7 cellular contexts compared by ENCODE assay signal in the genomic region with DNA sequence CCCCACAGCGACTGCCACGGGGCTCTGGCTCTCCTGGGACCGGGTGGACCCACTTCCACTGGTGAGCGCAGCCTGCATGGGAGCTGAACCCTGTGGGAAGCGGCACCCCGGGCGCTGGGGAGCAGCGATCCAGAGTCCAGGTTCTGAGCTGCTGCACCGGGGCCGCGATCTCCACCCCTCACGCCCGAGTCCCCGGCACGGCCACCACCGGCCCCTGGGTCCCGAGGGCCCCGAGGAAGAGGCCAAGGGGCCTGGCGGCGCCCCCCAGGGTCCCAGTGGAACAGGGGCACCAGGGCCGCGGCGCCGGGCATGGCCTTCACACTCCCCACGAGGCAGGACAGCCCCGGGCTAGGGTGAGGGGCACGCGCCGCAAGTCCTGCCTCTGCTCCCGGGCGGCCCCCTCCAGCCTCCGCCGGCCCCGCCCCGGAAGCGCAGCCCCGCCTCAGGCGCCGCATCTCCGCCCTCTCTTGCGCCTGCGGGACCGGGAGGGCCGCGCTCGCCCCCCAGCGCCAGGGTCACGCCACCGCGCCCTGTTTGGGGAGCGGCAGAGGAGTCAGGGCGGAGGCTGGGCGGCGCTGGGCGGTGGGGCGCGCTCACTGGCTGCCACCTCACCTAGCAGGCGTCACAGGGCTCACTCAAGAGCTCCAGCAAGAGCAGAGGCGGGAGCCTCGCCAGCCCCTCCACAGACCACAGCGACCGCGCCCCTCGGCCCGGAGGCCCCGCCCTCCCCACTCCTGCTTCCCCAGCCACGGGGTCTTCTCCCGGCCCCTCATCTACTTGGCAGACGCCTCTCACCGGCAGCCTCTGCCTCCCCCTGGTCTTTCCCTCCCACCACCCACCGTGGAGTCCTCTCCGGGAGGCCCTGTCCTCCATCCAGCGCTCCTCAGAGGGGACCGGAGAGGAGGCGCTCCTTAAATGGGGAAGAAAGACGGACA. TPM values are rescaled to one million over a fixed set of nuclear protein-coding genes. Genes with fewer than 3 reads are reported as not detected.
DNase-seq lines count a peak whose midpoint lies in the region; ATAC-seq and TF ChIP-seq lines count a peak whose summit lies in the region.

No MANE protein-coding gene starts in this region.

- peak overlapping the region; percentile 69 for H3K4me3 Mint-ChIP-seq in activated T-cell treated with anti-CD3 and anti-CD28 coated beads, Interleukin-2, amount 50 U/mL, for 4 hours

- H3K9me3 Mint-ChIP-seq in activated T-cell treated with anti-CD3 and anti-CD28 coated beads, Interleukin-2, amount 50 U/mL, for 4 hours = no peaks in the 10 kb centered on the region

- peak overlapping the region; percentile 79 to 92 (median 90) for H3K27ac ChIP-seq in esophagus squamous epithelium

- H3K4me1 ChIP-seq in esophagus squamous epithelium = peaks cover 12 to 45% (median 16%) of the 10 kb centered on the region in 3 donors

- H3K36me3 ChIP-seq in esophagus squamous epithelium = peaks cover 8 to 37% (median 10%) of the 10 kb centered on the region in 3 donors

- H3K27me3 ChIP-seq in esophagus squamous epithelium = no peaks in the 10 kb centered on the region

- peak; percentile 90 for ATAC-seq in GM18907 (IDR thresholded peaks at IDR 0.05; ENCODE audit: unreplicated experiment)
- peak; percentile 89 for ATAC-seq in HG03103 (IDR thresholded peaks at IDR 0.05; ENCODE audit: low read depth, unreplicated experiment)
- ATAC-seq in activated T-cell treated with anti-CD3 and anti-CD28 coated beads, Interleukin-2, amount 50 U/mL, for 4 hours = peak; percentile 99 to 100

- 23 to 26% methylated on average over 3 to 4 of the region's 76 CpGs for WGBS in esophagus squamous epithelium, 2 donors

- H3K4me1 Mint-ChIP-seq in activated T-cell treated with anti-CD3 and anti-CD28 coated beads, Interleukin-2, amount 50 U/mL, for 4 hours (ENCODE audit: low read depth) = peaks cover 19% of the 10 kb centered on the region

- TF ChIP-seq POLR2A in esophagus squamous epithelium (IDR thresholded peaks at IDR 0.05) = peak in 2 of 4 donors; percentile 31 to 54

- DNase-seq in NCI-H82 (lab: John Stamatoyannopoulos, UW) (peak; percentile 86), esophagus squamous epithelium (lab: John Stamatoyannopoulos, UW) (peak; percentile 52), myocyte (ENCODE audit: low read depth) (peak; percentile 75)
- DNase-seq in activated T-cell treated with anti-CD3 and anti-CD28 coated beads, Interleukin-2, amount 50 U/mL, for 4 hours = peak; percentile 88
- DNase-seq in stimulated activated CD8-positive, alpha-beta memory T cell treated with anti-CD3 and anti-CD28 coated beads, Interleukin-7, amount 100 ng/mL, for 4 hours (ENCODE audit: low read depth in 2 of 2) = peak; percentile 76 to 91

- intact Hi-C loops in esophagus squamous epithelium (cut with DNase I) = no loop called here

- peak overlapping the region; percentile 41 to 80 (median 52) for H3K4me3 ChIP-seq in esophagus squamous epithelium

- H3K27me3 Mint-ChIP-seq in activated T-cell treated with anti-CD3 and anti-CD28 coated beads, Interleukin-2, amount 50 U/mL, for 4 hours (ENCODE audit: low read depth) = no peaks in the 10 kb centered on the region

- peak; percentile 55 to 69 (median 65) for TF ChIP-seq CTCF in esophagus squamous epithelium (IDR thresholded peaks at IDR 0.05)

- H3K36me3 Mint-ChIP-seq in activated T-cell treated with anti-CD3 and anti-CD28 coated beads, Interleukin-2, amount 50 U/mL, for 4 hours (ENCODE audit: insufficient read depth) = peaks cover 8% of the 10 kb centered on the region

- H3K9me3 ChIP-seq in esophagus squamous epithelium = no peaks in the 10 kb centered on the region

RNA-seq across cellular contexts. Expression of a gene that starts 26.8 kb away (rescaled TPM):
- 10 to 100 TPM; 58.6 to 61.8 (median 59.0) TPM for total RNA-seq in activated T-cell treated with anti-CD3 and anti-CD28 coated beads, Interleukin-2, amount 50 U/mL, for 4 hours
- total RNA-seq in esophagus squamous epithelium (10 to 100 TPM; 40.7 to 53.2 (median 46.4) TPM), myocyte (50.0 and 54.7 TPM in 2 replicates)
- 53.1 TPM for polyA plus RNA-seq in myocyte (2012)

RNA-seq across cellular contexts. Expression of a gene that starts 27.4 kb away (rescaled TPM):
- 10 to 100 TPM; 72.6 to 82.4 (median 75.3) TPM for total RNA-seq in activated T-cell treated with anti-CD3 and anti-CD28 coated beads, Interleukin-2, amount 50 U/mL, for 4 hours
- 10 to 100 TPM; 33.0 to 60.9 (median 45.6) TPM for total RNA-seq in esophagus squamous epithelium
- total RNA-seq in myocyte = 92.4 and 95.2 TPM in 2 replicates
- polyA plus RNA-seq in myocyte (2012) = 99.3 TPM

RNA-seq across cellular contexts. Expression of a gene that starts 51.6 kb away (rescaled TPM):
- under 1 TPM; 0.15 to 0.19 (median 0.16) TPM for total RNA-seq in activated T-cell treated with anti-CD3 and anti-CD28 coated beads, Interleukin-2, amount 50 U/mL, for 4 hours
- total RNA-seq in esophagus squamous epithelium (10 to 100 TPM; 35.5 to 57.1 (median 51.2) TPM), myocyte (69.7 and 114 TPM in 2 replicates)
- polyA plus RNA-seq in myocyte (2012) = 69.1 TPM

Comparison
In these comparisons a context has a peak if more than half of its experiments do, and no peak if none do; other contexts are left out.
1. Peak in every context shown above with its lines: DNase-seq, ATAC-seq, H3K4me3 ChIP-seq and H3K27ac ChIP-seq.
2. RNA of a gene that starts 51.6 kb away (total RNA-seq): 69.7 to 114 TPM in myocyte and 35.5 to 57.1 TPM in esophagus squamous epithelium; 0.15 to 0.19 TPM in activated T-cell treated with anti-CD3 and anti-CD28 coated beads, Interleukin-2, amount 50 U/mL, for 4 hours; every median in the first group is over 10 times any median in the second.